Comparison of ENCODE assay signal across 30 cellular contexts in genomic region chr9:90562229-90562628, GRCh38.
"Had no signal": no experiment of that assay in that cellular context is flagged by ENCODE, and none has a peak within 500 bp of the region (broad histone marks: within the 10 kb centered on the region; RNA-seq: fewer than 3 reads in every experiment).

No MANE protein-coding gene starts in this region.

- H3K27ac ChIP-seq: body of pancreas, esophagus muscularis mucosa, foreskin keratinocyte, gastrocnemius medialis, heart right ventricle, WERI-Rb-1 had no signal

- DNase-seq: activated B cell treated with CpG ODN at 0.5 μM for 24 hours; activated CD4-positive, alpha-beta T cell treated with anti-CD3 and anti-CD28 coated beads for 48 hours; activated CD4-positive, alpha-beta T cell treated with anti-CD3 and anti-CD28 coated beads, Interleukin-2, amount 50 U/mL, for 1 hour; activated CD4-positive, alpha-beta T cell treated with anti-CD3 and anti-CD28 coated beads, Interleukin-2, amount 50 U/mL, for 48 hours; activated CD8-positive, alpha-beta memory T cell treated with anti-CD3 and anti-CD28 coated beads for 24 hours; activated CD8-positive, alpha-beta T cell treated with anti-CD3 and anti-CD28 coated beads for 36 hours; activated effector memory CD4-positive, alpha-beta T cell treated with Interleukin-2 at 50 U/mL for 16 hours; activated gamma-delta T cell treated with Interleukin-2 at 50 U/mL for 16 hours; activated naive CD4-positive, alpha-beta T cell treated with anti-CD3 and anti-CD28 coated beads, Interleukin-2, amount 50 U/mL, for 16 hours; activated naive CD4-positive, alpha-beta T cell treated with Interleukin-2 at 50 U/mL for 16 hours; activated T-cell treated with anti-CD3 and anti-CD28 coated beads, Interleukin-2, amount 50 U/mL, for 4 hours; amygdala; aorta; body of pancreas; caudate nucleus; cortex of kidney; dermis blood vessel endothelial cell; effector CD4-positive, alpha-beta T cell; effector memory CD8-positive, alpha-beta T cell; erythroblast; foreskin keratinocyte; gastrocnemius medialis; heart right ventricle; T-helper 17 cell; T1000; WERI-Rb-1 had no signal

- H3K27me3 ChIP-seq: body of pancreas, esophagus muscularis mucosa, foreskin keratinocyte, gastrocnemius medialis, heart right ventricle had no signal

- H3K9me3 ChIP-seq: body of pancreas, esophagus muscularis mucosa, gastrocnemius medialis, heart right ventricle had no signal

- FAIRE-seq: colon had no signal

- ATAC-seq: activated CD4-positive, CD25-positive, alpha-beta regulatory T cell treated with anti-CD3 and anti-CD28 coated beads, Interleukin-2, amount 50 U/mL, for 24 hours; activated CD8-positive, alpha-beta T cell treated with anti-CD3 and anti-CD28 coated beads for 36 hours; activated T-cell treated with anti-CD3 and anti-CD28 coated beads, Interleukin-2, amount 50 U/mL, for 4 hours; activated T-helper 17 cell treated with anti-CD3 and anti-CD28 coated beads, Interleukin-2, amount 50 U/mL, for 72 hours; body of pancreas; effector memory CD8-positive, alpha-beta T cell; foreskin keratinocyte; gastrocnemius medialis; heart right ventricle; T-helper 17 cell had no signal

- H3K4me1 ChIP-seq: body of pancreas, esophagus muscularis mucosa, foreskin keratinocyte, gastrocnemius medialis, heart right ventricle had no signal

- H3K36me3 ChIP-seq: esophagus muscularis mucosa, gastrocnemius medialis, heart right ventricle, WERI-Rb-1 had no signal

- H3K4me3 ChIP-seq: body of pancreas, esophagus muscularis mucosa, gastrocnemius medialis, heart right ventricle had no signal
